21 cellular contexts compared by ENCODE assay signal in genomic region chr13:46757640-46758039, GRCh38.
"Had no signal": no experiment of that assay in that cellular context is flagged by ENCODE, and none has a peak within 500 bp of the region (broad histone marks: within the 10 kb centered on the region; RNA-seq: fewer than 3 reads in every experiment).

No MANE protein-coding gene starts in this region.

- ATAC-seq: activated CD8-positive, alpha-beta memory T cell treated with anti-CD3 and anti-CD28 coated beads, Interleukin-2, amount 10 ng/mL, durations not matched to agents 7 days and 5 days; activated T-helper 17 cell treated with anti-CD3 and anti-CD28 coated beads, Interleukin-2, amount 50 U/mL, for 72 hours had no signal

- FAIRE-seq: RCC 7860 had no signal

- H3K4me3 ChIP-seq: MG63 had no signal

- H3K27me3 ChIP-seq: MG63 had no signal

- H3K36me3 ChIP-seq: MG63 had no signal

- H3K9me3 ChIP-seq: MG63 had no signal

- DNase-seq: activated B cell treated with CpG ODN at 0.5 μM for 24 hours; activated CD4-positive, alpha-beta T cell treated with anti-CD3 and anti-CD28 coated beads for 1 hour; activated CD4-positive, alpha-beta T cell treated with anti-CD3 and anti-CD28 coated beads, Interleukin-2, amount 10 ng/mL, durations not matched to agents 24 days and 14 days; activated CD4-positive, alpha-beta T cell treated with anti-CD3 and anti-CD28 coated beads, Interleukin-2, amount 50 U/mL, for 48 hours; activated CD8-positive, alpha-beta memory T cell treated with anti-CD3 and anti-CD28 coated beads, Interleukin-2, amount 10 ng/mL, durations not matched to agents 7 days and 5 days; activated gamma-delta T cell treated with Interleukin-2 at 50 U/mL for 16 hours; activated naive CD4-positive, alpha-beta T cell treated with anti-CD3 and anti-CD28 coated beads, Interleukin-2, amount 10 ng/mL, durations not matched to agents 7 days and 5 days; activated naive CD8-positive, alpha-beta T cell treated with anti-CD3 and anti-CD28 coated beads for 36 hours; activated T-cell treated with anti-CD3 and anti-CD28 coated beads, Interleukin-2, amount 50 U/mL, for 24 hours; cerebellar nuclear complex; NCI-H1092 treated with DMSO at 0.1 percent for 48 hours; NCI-H1436; NCI-H187; NCI-H2081; NCI-H446; NCI-H524; SHP77 treated with DMSO at 0.1 percent for 48 hours; T-helper 9 cell had no signal
